Comparison of ENCODE assay signal across 16 cellular contexts in genomic region chr12:67354322-67354721, GRCh38.
DNase-seq lines count a peak whose midpoint lies in the region; ATAC-seq lines count a peak whose summit lies in the region.
"Had no signal": no experiment of that assay in that cellular context is flagged by ENCODE, and none has a peak within 500 bp of the region (broad histone marks: within the 10 kb centered on the region; RNA-seq: fewer than 3 reads in every experiment).

No MANE protein-coding gene starts in this region.

- H3K4me1 ChIP-seq in skeletal muscle satellite cell (ENCODE audit: control insufficient read depth, insufficient read depth, low read length) = peaks cover 32% of the 10 kb centered on the region

- H3K27me3 Mint-ChIP-seq in T-helper 17 cell = peaks cover 5% of the 10 kb centered on the region
- H3K27me3 Mint-ChIP-seq: naive thymus-derived CD8-positive, alpha-beta T cell had no signal

- no peaks in the 10 kb centered on the region for H3K36me3 ChIP-seq in skeletal muscle satellite cell (ENCODE audit: insufficient read depth, low read length)

- peaks cover 9% of the 10 kb centered on the region for H3K4me1 Mint-ChIP-seq in T-helper 17 cell

- intact Hi-C loops in Right ventricle myocardium superior (cut with DNase I) = no loop called here

- H3K9me3 ChIP-seq in T-helper 17 cell (ENCODE audit: control insufficient read depth, low read length, poor library complexity, severe bottlenecking) (no peaks in the 10 kb centered on the region), skeletal muscle satellite cell (replicated peaks; ENCODE audit: low read length) (no peaks in the 10 kb centered on the region)

- no peak for ATAC-seq in T-helper 17 cell
- ATAC-seq in Right ventricle myocardium superior (ENCODE audit: poor library complexity) = peak; percentile 59
- ATAC-seq in HG03280 (IDR thresholded peaks at IDR 0.05; ENCODE audit: unreplicated experiment) = no peak
- no peak for ATAC-seq in GM21619 (IDR thresholded peaks at IDR 0.05; ENCODE audit: unreplicated experiment)
- no peak for ATAC-seq in HG02884 (IDR thresholded peaks at IDR 0.05; ENCODE audit: unreplicated experiment)
- ATAC-seq: activated CD8-positive, alpha-beta T cell treated with anti-CD3 and anti-CD28 coated beads, Interleukin-2, amount 10 ng/mL, durations not matched to agents 7 days and 5 days; foreskin keratinocyte; naive thymus-derived CD8-positive, alpha-beta T cell had no signal

- no peak overlapping the region for H3K4me3 ChIP-seq in skeletal muscle satellite cell (ENCODE audit: low read length)
- H3K4me3 ChIP-seq: skin epidermis had no signal

- peaks cover 3% of the 10 kb centered on the region for H3K36me3 Mint-ChIP-seq in T-helper 17 cell (ENCODE audit: low read depth)
- H3K36me3 Mint-ChIP-seq: naive thymus-derived CD8-positive, alpha-beta T cell; type B pancreatic cell had no signal

- peak overlapping the region; percentile 21 for H3K9ac ChIP-seq in skeletal muscle satellite cell (ENCODE audit: low read depth, low read length)

- no peaks in the 10 kb centered on the region for H3K27me3 ChIP-seq in skeletal muscle satellite cell (ENCODE audit: control insufficient read depth, insufficient read depth, low read length)
- H3K27me3 ChIP-seq: foreskin keratinocyte had no signal

- peak overlapping the region; percentile 59 for H3K27ac Mint-ChIP-seq in T-helper 17 cell
- H3K27ac Mint-ChIP-seq: activated CD8-positive, alpha-beta T cell treated with anti-CD3 and anti-CD28 coated beads, Interleukin-2, amount 10 ng/mL, durations not matched to agents 7 days and 5 days; type B pancreatic cell had no signal

- H3K4me2 ChIP-seq in skeletal muscle satellite cell (ENCODE audit: low read length) = peak overlapping the region; percentile 37

- DNase-seq in activated CD4-positive, alpha-beta T cell treated with anti-CD3 and anti-CD28 coated beads for 48 hours = peak; percentile 13
- no peak for DNase-seq in activated CD4-positive, alpha-beta T cell treated with anti-CD3 and anti-CD28 coated beads, Interleukin-2, amount 50 U/mL, for 4 hours
- DNase-seq in T-helper 17 cell (no peak), Right ventricle myocardium superior (no peak)
- DNase-seq: activated CD8-positive, alpha-beta T cell treated with anti-CD3 and anti-CD28 coated beads, Interleukin-2, amount 10 ng/mL, durations not matched to agents 7 days and 5 days; Calu3; dermis blood vessel endothelial cell; foreskin keratinocyte; naive thymus-derived CD8-positive, alpha-beta T cell; NCI-H1092 had no signal

- no peak overlapping the region for H3K4me3 Mint-ChIP-seq in T-helper 17 cell
- H3K4me3 Mint-ChIP-seq: activated CD8-positive, alpha-beta T cell treated with anti-CD3 and anti-CD28 coated beads, Interleukin-2, amount 10 ng/mL, durations not matched to agents 7 days and 5 days; naive thymus-derived CD8-positive, alpha-beta T cell; type B pancreatic cell had no signal
